In the genomic region with DNA sequence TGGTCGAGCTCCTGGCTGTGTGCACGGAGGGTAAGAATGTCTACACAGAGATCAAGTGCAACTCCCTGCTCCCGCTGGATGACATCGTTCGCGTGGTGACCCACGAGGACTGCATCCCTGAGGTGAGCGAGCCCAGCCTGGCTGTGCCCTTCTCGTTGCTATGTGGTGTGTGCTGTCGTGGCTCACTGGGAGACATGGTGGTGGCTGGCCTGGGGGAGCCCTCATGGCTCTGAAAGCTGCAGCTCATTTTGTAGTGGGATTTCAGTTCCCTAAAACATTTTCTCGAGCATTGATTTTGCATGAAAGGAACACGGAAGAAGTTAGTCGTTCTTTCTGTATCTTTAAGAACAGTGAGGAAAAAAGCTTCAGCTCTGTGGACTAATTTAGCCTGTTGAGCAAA, we compare ENCODE assay signal across 12 cellular contexts.
DNase-seq lines count a peak whose midpoint lies in the region; ATAC-seq lines count a peak whose summit lies in the region.
"Had no signal": no experiment of that assay in that cellular context is flagged by ENCODE, and none has a peak within 500 bp of the region (broad histone marks: within the 10 kb centered on the region; RNA-seq: fewer than 3 reads in every experiment).

No MANE protein-coding gene starts in this region.

- peaks cover 41% of the 10 kb centered on the region for H3K36me3 Mint-ChIP-seq in activated naive CD8-positive, alpha-beta T cell treated with anti-CD3 and anti-CD28 coated beads for 36 hours

- H3K4me1 Mint-ChIP-seq in activated naive CD8-positive, alpha-beta T cell treated with anti-CD3 and anti-CD28 coated beads for 36 hours, result peaks cover 2% of the 10 kb centered on the region

- ATAC-seq in GM18498 (IDR thresholded peaks at IDR 0.05; ENCODE audit: unreplicated experiment), result peak; percentile 93
- peak; percentile 83 for ATAC-seq in GM21360 (IDR thresholded peaks at IDR 0.05; ENCODE audit: unreplicated experiment)
- peak; percentile 86 for ATAC-seq in HG02981 (IDR thresholded peaks at IDR 0.05; ENCODE audit: unreplicated experiment)
- ATAC-seq: lower lobe of right lung had no signal

- no peak overlapping the region for H3K4me3 Mint-ChIP-seq in activated naive CD8-positive, alpha-beta T cell treated with anti-CD3 and anti-CD28 coated beads for 36 hours

- H3K27ac Mint-ChIP-seq in activated naive CD8-positive, alpha-beta T cell treated with anti-CD3 and anti-CD28 coated beads for 36 hours, result no peak overlapping the region

- peak; percentile 83 for DNase-seq in MV-4-11 (lab: John Stamatoyannopoulos, UW)
- DNase-seq in stimulated activated naive CD4-positive, alpha-beta T cell (lab: John Stamatoyannopoulos, UW), result no peak
- DNase-seq in activated naive CD4-positive, alpha-beta T cell treated with anti-CD3 and anti-CD28 coated beads, Interleukin-2, amount 50 U/mL, for 16 hours, result no peak
- no peak for DNase-seq in NCI-H1930 (lab: John Stamatoyannopoulos, UW)
- no peak for DNase-seq in activated naive CD8-positive, alpha-beta T cell treated with anti-CD3 and anti-CD28 coated beads for 36 hours
- DNase-seq: H7, KBM-7, lower lobe of right lung, NCI-H2227 treated with DMSO at 0.1 percent for 48 hours had no signal

- H3K27me3 Mint-ChIP-seq in activated naive CD8-positive, alpha-beta T cell treated with anti-CD3 and anti-CD28 coated beads for 36 hours, result no peaks in the 10 kb centered on the region

- H3K9me3 Mint-ChIP-seq in activated naive CD8-positive, alpha-beta T cell treated with anti-CD3 and anti-CD28 coated beads for 36 hours, result peaks cover 5% of the 10 kb centered on the region
